In the genomic region with DNA sequence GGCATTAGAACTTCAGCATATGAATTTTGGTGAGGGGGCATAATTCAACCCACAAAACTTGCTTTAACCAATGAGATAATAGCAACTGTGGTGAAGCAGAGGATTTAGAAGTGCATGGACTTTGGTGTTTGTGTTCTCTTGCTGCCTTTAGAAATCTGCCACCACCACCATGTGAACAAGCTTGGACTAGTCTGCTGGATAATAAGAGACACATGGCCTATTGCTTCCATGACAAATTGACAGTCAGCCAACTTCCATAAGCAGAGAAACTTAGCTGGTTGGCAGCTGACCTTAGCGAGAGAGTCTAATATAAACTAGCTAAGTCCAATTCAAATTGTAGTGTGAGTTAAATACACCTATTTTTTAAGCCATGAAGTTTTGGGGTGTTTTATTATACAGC, we compare ENCODE assay signal across 27 cellular contexts.
DNase-seq lines count a peak whose midpoint lies in the region; ATAC-seq and TF ChIP-seq lines count a peak whose summit lies in the region.
"Had no signal": no experiment of that assay in that cellular context is flagged by ENCODE, and none has a peak within 500 bp of the region (broad histone marks: within the 10 kb centered on the region; RNA-seq: fewer than 3 reads in every experiment).

No MANE protein-coding gene starts in this region.

- BruUV-seq in A673 (replicated peaks; lab: Mats Ljungman, UMichigan): no TSS peak

- ATAC-seq in GM21529 (IDR thresholded peaks at IDR 0.05; ENCODE audit: unreplicated experiment) (no peak), HG03442 (IDR thresholded peaks at IDR 0.05; ENCODE audit: unreplicated experiment) (no peak), GM19351 (IDR thresholded peaks at IDR 0.05; ENCODE audit: unreplicated experiment) (no peak)
- ATAC-seq: activated CD4-positive, CD25-positive, alpha-beta regulatory T cell treated with anti-CD3 and anti-CD28 coated beads, Interleukin-2, amount 50 U/mL, for 24 hours; activated CD8-positive, alpha-beta memory T cell treated with anti-CD3 and anti-CD28 coated beads, Interleukin-2, amount 10 ng/mL, durations not matched to agents 7 days and 5 days; activated T-cell treated with anti-CD3 and anti-CD28 coated beads, Interleukin-2, amount 50 U/mL, for 4 hours; gastrocnemius medialis; naive thymus-derived CD8-positive, alpha-beta T cell; sciatic nerve had no signal

- H3K4me1 ChIP-seq in A673 (ENCODE audit: insufficient read depth, low read length, poor library complexity, severe bottlenecking): peaks cover 3% of the 10 kb centered on the region
- H3K4me1 ChIP-seq: BLaER1, gastrocnemius medialis, psoas muscle, thyroid gland, uterus had no signal

- TF ChIP-seq CTCF in A673 (conservative IDR thresholded peaks at IDR 0.05; ENCODE audit: low read depth, low read length): no peak

- CTCF ChIA-PET in A673 (lab: Charles Lee): no interaction called here

- no peaks in the 10 kb centered on the region for H3K27me3 ChIP-seq in A673 (replicated peaks; ENCODE audit: insufficient read depth, low read depth, low read length, poor library complexity)
- H3K27me3 ChIP-seq: BLaER1, gastrocnemius medialis, stomach, thyroid gland, uterus had no signal

- DNase-seq in A673 (ENCODE audit: low spot score): peak; percentile 24
- peak; percentile 76 for DNase-seq in DMS 273 treated with DMSO at 0.1 percent for 48 hours (lab: John Stamatoyannopoulos, UW)
- DNase-seq in NCI-H446 (lab: John Stamatoyannopoulos, UW): peak; percentile 89 to 92
- DNase-seq in epithelial cell of prostate (ENCODE audit: low read depth, low spot score): peak; percentile 8
- DNase-seq: activated CD4-positive, alpha-beta T cell treated with anti-CD3 and anti-CD28 coated beads, Interleukin-2, amount 50 U/mL, for 4 hours; activated CD8-positive, alpha-beta memory T cell treated with anti-CD3 and anti-CD28 coated beads, Interleukin-2, amount 10 ng/mL, durations not matched to agents 7 days and 5 days; activated T-cell treated with anti-CD3 and anti-CD28 coated beads, Interleukin-2, amount 50 U/mL, for 4 hours; gastrocnemius medialis; hippocampal formation; Karpas-422; naive thymus-derived CD8-positive, alpha-beta T cell; NCI-H187; NCI-H510A treated with DMSO at 0.1 percent for 48 hours; psoas muscle; stimulated activated CD4-positive, alpha-beta T cell treated with anti-CD3 and anti-CD28 coated beads, Interleukin-2, amount 100 ng/mL, for 48 hours; stomach; T-helper 2 cell; thyroid gland; uterus had no signal

- no peaks in the 10 kb centered on the region for H3K9me3 ChIP-seq in A673 (ENCODE audit: low read depth, low read length, poor library complexity, severe bottlenecking)
- H3K9me3 ChIP-seq: BLaER1, gastrocnemius medialis, psoas muscle, stomach, thyroid gland, uterus had no signal

- H3K27ac ChIP-seq in A673 (ENCODE audit: low read depth, low read length, poor library complexity, severe bottlenecking): no peak overlapping the region
- H3K27ac ChIP-seq in epithelial cell of prostate: no peak overlapping the region
- H3K27ac ChIP-seq: BLaER1, gastrocnemius medialis, psoas muscle, SK-N-MC, stomach, thyroid gland, uterus had no signal

- POLR2A ChIA-PET in A673 (lab: Charles Lee; ENCODE audit: low non-redundant PET): interaction anchor here (0.6 kb wide), 1 partner anchor 31 kb away, joined by 4 read pairs; no protein-coding TSS in a partner anchor

- no peak overlapping the region for H3K4me3 ChIP-seq in A673 (ENCODE audit: low read depth, low read length, poor library complexity, severe bottlenecking)
- H3K4me3 ChIP-seq: BLaER1, gastrocnemius medialis, lung, psoas muscle, SK-N-MC, stomach, thyroid gland, uterus had no signal

- no peaks in the 10 kb centered on the region for H3K36me3 ChIP-seq in A673 (ENCODE audit: insufficient read depth, low read length, poor library complexity, severe bottlenecking)
- H3K36me3 ChIP-seq: BLaER1, gastrocnemius medialis, stomach, thyroid gland, uterus had no signal

- intact Hi-C loops in A673 (cut with micrococcal nuclease; ENCODE audit: unreplicated experiment): no loop called here

Comparison
In these comparisons a context has a peak if more than half of its experiments do, and no peak if none do; other contexts are left out.
1. DNase-seq: peak in every context shown above with its lines; median percentile 90 in NCI-H446; 76 in DMS 273 treated with DMSO at 0.1 percent for 48 hours; 24 in A673; 8 in epithelial cell of prostate.